Comparison of ENCODE assay signal across 8 cellular contexts in genomic region chr1:182301467-182302198, GRCh38.
DNase-seq lines count a peak whose midpoint lies in the region; ATAC-seq and TF ChIP-seq lines count a peak whose summit lies in the region.

No MANE protein-coding gene starts in this region.

- DNase-seq in stimulated activated CD4-positive, alpha-beta T cell treated with anti-CD3 and anti-CD28 coated beads, Interleukin-12 subunit alpha, Interleukin-12 subunit beta, amount 100 ng/mL, for 48 hours (ENCODE audit: low read depth in 2 of 3, low spot score in 1 of 3) = peak; percentile 1 to 24 (median 10)
- no peak for DNase-seq in stimulated activated CD4-positive, alpha-beta T cell treated with anti-CD3 and anti-CD28 coated beads, Interleukin-12 subunit alpha, Interleukin-12 subunit beta, amount 100 ng/mL, for 4 hours
- DNase-seq in SW480 (ENCODE audit: low spot score) (peak; percentile 82), fibroblast of the conjunctiva (ENCODE audit: low read depth) (peak; percentile 48), sciatic nerve (ENCODE audit: low spot score) (no peak), GM10248 (ENCODE audit: extremely low spot score) (no peak), activated gamma-delta T cell (lab: John Stamatoyannopoulos, UW) (no peak)

- POLR2A ChIA-PET in GM10248 (lab: Yijun Ruan, JAX) = no interaction called here

- ATAC-seq in sciatic nerve = peak; percentile 78
- no peak for ATAC-seq in HG03457 (IDR thresholded peaks at IDR 0.05; ENCODE audit: unreplicated experiment)

- TF ChIP-seq CTCF in GM10248 (IDR thresholded peaks at IDR 0.05; ENCODE audit: control extremely low read depth, extremely low read depth, low read depth, missing control alignments) = no peak

- intact Hi-C loops in sciatic nerve (cut with DNase I) = loop anchor here (10.0 kb wide), 1 partner anchor 157 kb away; no protein-coding TSS in a partner anchor

- CTCF ChIA-PET in GM10248 (lab: Yijun Ruan, JAX) = no interaction called here

Comparison
In these comparisons a context has a peak if more than half of its experiments do, and no peak if none do; other contexts are left out.
1. DNase-seq: peak in stimulated activated CD4-positive, alpha-beta T cell treated with anti-CD3 and anti-CD28 coated beads, Interleukin-12 subunit alpha, Interleukin-12 subunit beta, amount 100 ng/mL, for 48 hours (3 of 3), SW480 (single experiment) and fibroblast of the conjunctiva (single experiment); none in stimulated activated CD4-positive, alpha-beta T cell treated with anti-CD3 and anti-CD28 coated beads, Interleukin-12 subunit alpha, Interleukin-12 subunit beta, amount 100 ng/mL, for 4 hours (single experiment), sciatic nerve (single experiment), GM10248 (single experiment) and activated gamma-delta T cell (single experiment).